Comparison of ENCODE assay signal across 8 cellular contexts in the genomic region with DNA sequence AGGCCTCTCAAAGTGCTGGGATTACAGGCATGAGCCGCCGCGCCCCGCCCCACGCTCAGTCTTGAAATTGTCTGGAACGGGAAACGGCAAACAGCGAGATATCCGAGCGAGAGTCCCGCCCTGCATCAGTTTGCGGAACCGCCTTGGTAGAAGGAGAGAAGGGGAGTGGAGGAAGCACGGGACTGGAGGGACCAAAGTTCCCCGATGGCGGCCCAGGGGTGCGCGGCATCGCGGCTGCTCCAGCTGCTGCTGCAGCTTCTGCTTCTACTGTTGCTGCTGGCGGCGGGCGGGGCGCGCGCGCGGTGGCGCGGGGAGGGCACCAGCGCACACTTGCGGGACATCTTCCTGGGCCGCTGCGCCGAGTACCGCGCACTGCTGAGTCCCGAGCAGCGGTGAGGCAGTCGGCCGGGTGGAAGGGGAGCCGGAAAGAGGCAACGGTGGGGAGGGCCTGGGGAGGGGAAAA. TPM values are rescaled to one million over a fixed set of nuclear protein-coding genes. Genes with fewer than 3 reads are reported as not detected.
DNase-seq lines count a peak whose midpoint lies in the region; ATAC-seq lines count a peak whose summit lies in the region.

TSS of gene BST1 (plus strand) at position 125 of the 463 bp plus-strand sequence. CDS start at position 205, 80 bp downstream.

- intact Hi-C loops in activated CD4-positive, alpha-beta memory T cell treated with anti-CD3 and anti-CD28 coated beads for 36 hours (cut with micrococcal nuclease) = loop anchor here (1.0 kb wide), 1 partner anchor 22 kb away; the partner anchor contains the start of gene FAM200B

- H3K27ac Mint-ChIP-seq in activated CD4-positive, alpha-beta memory T cell treated with anti-CD3 and anti-CD28 coated beads for 36 hours = no peak within 1 kb of the TSS

- POLR2A ChIA-PET in activated CD4-positive, alpha-beta memory T cell treated with anti-CD3 and anti-CD28 coated beads for 36 hours (lab: Charles Lee) = no interaction called here

- peak; percentile 69 for ATAC-seq in GM19043 (IDR thresholded peaks at IDR 0.05; ENCODE audit: low read depth, unreplicated experiment)

- no peaks in the 10 kb centered on the region for H3K36me3 Mint-ChIP-seq in activated CD4-positive, alpha-beta memory T cell treated with anti-CD3 and anti-CD28 coated beads for 36 hours

- CTCF ChIA-PET in activated CD4-positive, alpha-beta memory T cell treated with anti-CD3 and anti-CD28 coated beads for 36 hours (lab: Charles Lee) = interaction anchor here (0.9 to 1.2 kb wide), 2 partner anchors 103 to 180 kb away, joined by 3 read pairs; no protein-coding TSS in a partner anchor

- peaks cover 7% of the 10 kb centered on the region for H3K4me1 Mint-ChIP-seq in activated CD4-positive, alpha-beta memory T cell treated with anti-CD3 and anti-CD28 coated beads for 36 hours (ENCODE audit: low read depth)

- no peak for DNase-seq in Jurkat, Clone E6-1 (ENCODE audit: low read depth, low spot score)
- peak; percentile 67 for DNase-seq in activated CD4-positive, alpha-beta memory T cell treated with anti-CD3 and anti-CD28 coated beads for 36 hours
- DNase-seq in effector CD8-positive, alpha-beta T cell (lab: John Stamatoyannopoulos, UW) = peak; percentile 6
- DNase-seq in lung microvascular endothelial cell (ENCODE audit: low read depth in 2 of 2) (peak; percentile 55 to 64), T1000 (lab: John Stamatoyannopoulos, UW) (no peak), NCI-H2171 treated with DMSO at 0.1 percent for 48 hours (lab: John Stamatoyannopoulos, UW) (no peak)
- DNase-seq in stimulated activated CD8-positive, alpha-beta memory T cell treated with anti-CD3 and anti-CD28 coated beads, Interleukin-15, amount 100 ng/mL, for 48 hours (ENCODE audit: low read depth in 2 of 2) = peak; percentile 15 to 16

- H3K27me3 Mint-ChIP-seq in activated CD4-positive, alpha-beta memory T cell treated with anti-CD3 and anti-CD28 coated beads for 36 hours = peaks cover 3% of the 10 kb centered on the region

- no peaks in the 10 kb centered on the region for H3K9me3 Mint-ChIP-seq in activated CD4-positive, alpha-beta memory T cell treated with anti-CD3 and anti-CD28 coated beads for 36 hours

- H3K4me3 ChIP-seq in Jurkat, Clone E6-1 (ENCODE audit: low read length) = peak within 1 kb of the TSS; percentile 46

- H3K4me3 Mint-ChIP-seq in activated CD4-positive, alpha-beta memory T cell treated with anti-CD3 and anti-CD28 coated beads for 36 hours = peak within 1 kb of the TSS; percentile 77

RNA-seq across cellular contexts. Expression of gene BST1, which starts in this region (rescaled TPM):
- 6.9 TPM for polyA plus RNA-seq in Jurkat, Clone E6-1 (2012; ENCODE audit: insufficient read depth, insufficient read length)
- under 1 TPM; 0.19 to 0.67 TPM for total RNA-seq in activated CD4-positive, alpha-beta memory T cell treated with anti-CD3 and anti-CD28 coated beads for 36 hours
- total RNA-seq in lung microvascular endothelial cell = 44.7 and 59.3 TPM in 2 replicates

Comparison
In these comparisons a context has a peak if more than half of its experiments do, and no peak if none do; other contexts are left out.
1. RNA of gene BST1 (total RNA-seq): 44.7 to 59.3 TPM in lung microvascular endothelial cell; 0.19 to 0.67 TPM in activated CD4-positive, alpha-beta memory T cell treated with anti-CD3 and anti-CD28 coated beads for 36 hours; every median in the first group is over 10 times any median in the second.
2. Peak in DNase-seq in activated CD4-positive, alpha-beta memory T cell treated with anti-CD3 and anti-CD28 coated beads for 36 hours; RNA of the gene not detected or under 1 TPM.
3. DNase-seq: peak in effector CD8-positive, alpha-beta T cell (single experiment), lung microvascular endothelial cell (2 of 2) and stimulated activated CD8-positive, alpha-beta memory T cell treated with anti-CD3 and anti-CD28 coated beads, Interleukin-15, amount 100 ng/mL, for 48 hours (2 of 2); none in Jurkat, Clone E6-1 (single experiment), T1000 (single experiment) and NCI-H2171 treated with DMSO at 0.1 percent for 48 hours (single experiment).